8 cellular contexts compared by ENCODE assay signal in the genomic region with DNA sequence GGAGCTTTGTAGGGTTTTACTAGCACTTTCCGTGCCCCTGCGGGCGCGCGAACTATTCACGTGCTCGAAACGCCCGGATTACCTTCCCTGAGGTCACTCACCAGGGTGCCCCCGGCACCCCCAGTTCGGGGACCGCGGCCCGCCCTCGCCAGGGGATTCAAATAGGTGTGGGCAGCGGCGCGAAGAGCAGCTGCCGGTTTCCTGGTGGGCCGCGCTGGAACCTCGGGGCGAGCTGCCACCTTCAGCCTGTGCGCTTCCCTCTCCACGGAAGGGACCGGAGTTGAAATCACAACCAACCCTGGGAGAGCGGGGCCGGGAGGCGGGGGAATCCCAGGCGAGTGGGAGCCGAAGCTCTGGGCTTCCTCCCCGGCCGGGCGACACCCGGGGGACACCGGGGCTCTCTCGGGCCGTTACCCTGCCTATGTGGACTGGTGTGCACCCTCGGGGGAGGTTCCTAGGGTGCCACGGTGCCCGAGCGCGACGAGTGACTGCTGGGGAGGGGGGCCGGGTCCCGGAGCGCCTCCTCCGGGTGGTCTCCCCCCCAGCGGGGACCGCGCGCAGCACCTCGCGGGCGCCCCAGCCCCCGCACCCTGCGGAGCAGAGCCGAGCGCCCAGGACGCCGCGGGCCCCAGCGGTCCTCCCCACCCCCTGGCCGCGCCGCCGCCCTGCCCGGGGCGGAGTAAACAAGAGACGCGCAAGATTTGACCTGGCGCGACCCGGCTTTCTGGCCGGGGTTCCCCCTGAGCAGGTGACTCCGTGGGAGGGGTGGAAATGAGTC. TPM values are rescaled to one million over a fixed set of nuclear protein-coding genes. Genes with fewer than 3 reads are reported as not detected.
DNase-seq lines count a peak whose midpoint lies in the region; ATAC-seq, FAIRE-seq and TF ChIP-seq lines count a peak whose summit lies in the region.

No MANE protein-coding gene starts in this region.

- H3K4me3 ChIP-seq in AG04450 (ENCODE audit: low read depth, low read length) (peak overlapping the region; percentile 99), neutrophil (ENCODE audit: low read depth in 1 of 2, low read length in 1 of 2) (peak overlapping the region; percentile 84 to 98)

- no peaks in the 10 kb centered on the region for H3K27me3 ChIP-seq in AG04450 (ENCODE audit: control insufficient read depth, insufficient read depth, low read length)
- H3K27me3 ChIP-seq in neutrophil = peaks cover 37% of the 10 kb centered on the region

- no peak for FAIRE-seq in frontal cortex (lab: Jason Lieb, UNC)

- ATAC-seq in GM18907 (IDR thresholded peaks at IDR 0.05; ENCODE audit: unreplicated experiment) (peak; percentile 63), HG03103 (IDR thresholded peaks at IDR 0.05; ENCODE audit: low read depth, unreplicated experiment) (peak; percentile 45)

- H3K36me3 ChIP-seq in neutrophil = no peaks in the 10 kb centered on the region

- DNase-seq in AG04450 (ENCODE audit: low read depth, low spot score) (no peak), frontal cortex (ENCODE audit: low spot score in 2 of 2) (peak; percentile 65 to 72)
- DNase-seq in activated gamma-delta T cell treated with anti-CD3 and anti-CD28 coated beads, Interleukin-2, amount 50 U/mL, for 16 hours (ENCODE audit: low read depth) = peak; percentile 71

- POLR2A ChIA-PET in AG04450 (lab: Yijun Ruan, JAX) = interaction anchor here (0.9 kb wide), 1 partner anchor 114 kb away, joined by 3 read pairs; no protein-coding TSS in a partner anchor

- H3K27ac ChIP-seq in AG04450 (ENCODE audit: low read depth, low read length) = peak overlapping the region; percentile 84
- peak overlapping the region; percentile 97 for H3K27ac ChIP-seq in neutrophil
- peak overlapping the region; percentile 90 for H3K27ac ChIP-seq in temporal lobe (ENCODE audit: low read depth, low read length)

- H3K4me1 ChIP-seq in neutrophil (ENCODE audit: control insufficient read depth in 1 of 2, insufficient read depth in 1 of 2, low read depth in 1 of 2, low read length in 1 of 2) = peaks cover 24 to 28% of the 10 kb centered on the region in 2 experiments

- H3K9me3 ChIP-seq in AG04450 (ENCODE audit: control insufficient read depth, insufficient read depth, low read length) (no peaks in the 10 kb centered on the region; the same call in 1 of the 2 replicates), neutrophil (no peaks in the 10 kb centered on the region)

- CTCF ChIA-PET in AG04450 (lab: Charles Lee) = no interaction called here

- TF ChIP-seq POLR2A in Raji (IDR thresholded peaks at IDR 0.05; ENCODE audit: insufficient read depth, low read depth, low read length) = 0 out of 2 replicates have a peak, but pooled peaks have one; percentile 12

- TF ChIP-seq CTCF in AG04450 (IDR thresholded peaks at IDR 0.05; ENCODE audit: low read depth, low read length) = no peak
- peak; percentile 24 for TF ChIP-seq CTCF in neutrophil (IDR thresholded peaks at IDR 0.05)

RNA-seq across cellular contexts. Expression of a gene that starts 2.1 kb away (rescaled TPM):
- polyA plus RNA-seq in AG04450 (2011; rRNA removed) = 4.9 and 6.9 TPM in 2 replicates
- polyA minus RNA-seq in AG04450 (2011; rRNA and poly(A)+ RNA removed) = 13.7 and 14.5 TPM in 2 replicates
- total RNA-seq in frontal cortex (68.9 TPM), temporal lobe (101 TPM)
